In the genomic region with DNA sequence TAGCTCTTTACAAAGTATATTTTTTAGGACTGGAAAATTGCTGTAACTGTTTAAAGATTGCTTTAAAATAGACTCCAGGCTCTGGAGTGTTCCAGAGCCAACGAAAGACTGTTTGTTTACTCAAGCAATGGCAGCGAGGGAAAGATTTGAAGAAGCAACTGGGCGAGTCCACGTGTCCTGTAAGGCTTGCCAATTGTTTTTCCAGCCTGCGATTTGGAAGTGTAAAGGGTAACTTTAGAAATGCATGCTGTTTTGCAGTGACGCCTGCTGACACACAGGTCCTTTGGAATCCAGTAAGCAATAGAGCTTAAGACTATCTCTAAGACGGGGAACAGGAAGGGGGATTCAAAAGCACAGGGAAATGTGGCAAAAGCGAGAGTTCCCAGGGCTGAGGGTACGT, we compare ENCODE assay signal across 1 cellular context.
TF ChIP-seq lines count a peak whose summit lies in the region.

No MANE protein-coding gene starts in this region.

TF ChIP-seq in GM23338, 12 proteins besides CTCF, POLR2A, EP300 and RAD21 (continued from another document):
- TF ChIP-seq, protein P1, sequence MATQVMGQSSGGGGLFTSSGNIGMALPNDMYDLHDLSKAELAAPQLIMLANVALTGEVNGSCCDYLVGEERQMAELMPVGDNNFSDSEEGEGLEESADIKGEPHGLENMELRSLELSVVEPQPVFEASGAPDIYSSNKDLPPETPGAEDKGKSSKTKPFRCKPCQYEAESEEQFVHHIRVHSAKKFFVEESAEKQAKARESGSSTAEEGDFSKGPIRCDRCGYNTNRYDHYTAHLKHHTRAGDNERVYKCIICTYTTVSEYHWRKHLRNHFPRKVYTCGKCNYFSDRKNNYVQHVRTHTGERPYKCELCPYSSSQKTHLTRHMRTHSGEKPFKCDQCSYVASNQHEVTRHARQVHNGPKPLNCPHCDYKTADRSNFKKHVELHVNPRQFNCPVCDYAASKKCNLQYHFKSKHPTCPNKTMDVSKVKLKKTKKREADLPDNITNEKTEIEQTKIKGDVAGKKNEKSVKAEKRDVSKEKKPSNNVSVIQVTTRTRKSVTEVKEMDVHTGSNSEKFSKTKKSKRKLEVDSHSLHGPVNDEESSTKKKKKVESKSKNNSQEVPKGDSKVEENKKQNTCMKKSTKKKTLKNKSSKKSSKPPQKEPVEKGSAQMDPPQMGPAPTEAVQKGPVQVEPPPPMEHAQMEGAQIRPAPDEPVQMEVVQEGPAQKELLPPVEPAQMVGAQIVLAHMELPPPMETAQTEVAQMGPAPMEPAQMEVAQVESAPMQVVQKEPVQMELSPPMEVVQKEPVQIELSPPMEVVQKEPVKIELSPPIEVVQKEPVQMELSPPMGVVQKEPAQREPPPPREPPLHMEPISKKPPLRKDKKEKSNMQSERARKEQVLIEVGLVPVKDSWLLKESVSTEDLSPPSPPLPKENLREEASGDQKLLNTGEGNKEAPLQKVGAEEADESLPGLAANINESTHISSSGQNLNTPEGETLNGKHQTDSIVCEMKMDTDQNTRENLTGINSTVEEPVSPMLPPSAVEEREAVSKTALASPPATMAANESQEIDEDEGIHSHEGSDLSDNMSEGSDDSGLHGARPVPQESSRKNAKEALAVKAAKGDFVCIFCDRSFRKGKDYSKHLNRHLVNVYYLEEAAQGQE (IDR thresholded peaks at IDR 0.05; ENCODE audit: unreplicated experiment), result no peak
- TF ChIP-seq, protein P2, sequence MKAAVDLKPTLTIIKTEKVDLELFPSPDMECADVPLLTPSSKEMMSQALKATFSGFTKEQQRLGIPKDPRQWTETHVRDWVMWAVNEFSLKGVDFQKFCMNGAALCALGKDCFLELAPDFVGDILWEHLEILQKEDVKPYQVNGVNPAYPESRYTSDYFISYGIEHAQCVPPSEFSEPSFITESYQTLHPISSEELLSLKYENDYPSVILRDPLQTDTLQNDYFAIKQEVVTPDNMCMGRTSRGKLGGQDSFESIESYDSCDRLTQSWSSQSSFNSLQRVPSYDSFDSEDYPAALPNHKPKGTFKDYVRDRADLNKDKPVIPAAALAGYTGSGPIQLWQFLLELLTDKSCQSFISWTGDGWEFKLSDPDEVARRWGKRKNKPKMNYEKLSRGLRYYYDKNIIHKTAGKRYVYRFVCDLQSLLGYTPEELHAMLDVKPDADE (IDR thresholded peaks at IDR 0.05), result no peak
- no peak for TF ChIP-seq NANOG (IDR thresholded peaks at IDR 0.05; ENCODE audit: borderline replicate concordance)
- TF ChIP-seq, protein P3, sequence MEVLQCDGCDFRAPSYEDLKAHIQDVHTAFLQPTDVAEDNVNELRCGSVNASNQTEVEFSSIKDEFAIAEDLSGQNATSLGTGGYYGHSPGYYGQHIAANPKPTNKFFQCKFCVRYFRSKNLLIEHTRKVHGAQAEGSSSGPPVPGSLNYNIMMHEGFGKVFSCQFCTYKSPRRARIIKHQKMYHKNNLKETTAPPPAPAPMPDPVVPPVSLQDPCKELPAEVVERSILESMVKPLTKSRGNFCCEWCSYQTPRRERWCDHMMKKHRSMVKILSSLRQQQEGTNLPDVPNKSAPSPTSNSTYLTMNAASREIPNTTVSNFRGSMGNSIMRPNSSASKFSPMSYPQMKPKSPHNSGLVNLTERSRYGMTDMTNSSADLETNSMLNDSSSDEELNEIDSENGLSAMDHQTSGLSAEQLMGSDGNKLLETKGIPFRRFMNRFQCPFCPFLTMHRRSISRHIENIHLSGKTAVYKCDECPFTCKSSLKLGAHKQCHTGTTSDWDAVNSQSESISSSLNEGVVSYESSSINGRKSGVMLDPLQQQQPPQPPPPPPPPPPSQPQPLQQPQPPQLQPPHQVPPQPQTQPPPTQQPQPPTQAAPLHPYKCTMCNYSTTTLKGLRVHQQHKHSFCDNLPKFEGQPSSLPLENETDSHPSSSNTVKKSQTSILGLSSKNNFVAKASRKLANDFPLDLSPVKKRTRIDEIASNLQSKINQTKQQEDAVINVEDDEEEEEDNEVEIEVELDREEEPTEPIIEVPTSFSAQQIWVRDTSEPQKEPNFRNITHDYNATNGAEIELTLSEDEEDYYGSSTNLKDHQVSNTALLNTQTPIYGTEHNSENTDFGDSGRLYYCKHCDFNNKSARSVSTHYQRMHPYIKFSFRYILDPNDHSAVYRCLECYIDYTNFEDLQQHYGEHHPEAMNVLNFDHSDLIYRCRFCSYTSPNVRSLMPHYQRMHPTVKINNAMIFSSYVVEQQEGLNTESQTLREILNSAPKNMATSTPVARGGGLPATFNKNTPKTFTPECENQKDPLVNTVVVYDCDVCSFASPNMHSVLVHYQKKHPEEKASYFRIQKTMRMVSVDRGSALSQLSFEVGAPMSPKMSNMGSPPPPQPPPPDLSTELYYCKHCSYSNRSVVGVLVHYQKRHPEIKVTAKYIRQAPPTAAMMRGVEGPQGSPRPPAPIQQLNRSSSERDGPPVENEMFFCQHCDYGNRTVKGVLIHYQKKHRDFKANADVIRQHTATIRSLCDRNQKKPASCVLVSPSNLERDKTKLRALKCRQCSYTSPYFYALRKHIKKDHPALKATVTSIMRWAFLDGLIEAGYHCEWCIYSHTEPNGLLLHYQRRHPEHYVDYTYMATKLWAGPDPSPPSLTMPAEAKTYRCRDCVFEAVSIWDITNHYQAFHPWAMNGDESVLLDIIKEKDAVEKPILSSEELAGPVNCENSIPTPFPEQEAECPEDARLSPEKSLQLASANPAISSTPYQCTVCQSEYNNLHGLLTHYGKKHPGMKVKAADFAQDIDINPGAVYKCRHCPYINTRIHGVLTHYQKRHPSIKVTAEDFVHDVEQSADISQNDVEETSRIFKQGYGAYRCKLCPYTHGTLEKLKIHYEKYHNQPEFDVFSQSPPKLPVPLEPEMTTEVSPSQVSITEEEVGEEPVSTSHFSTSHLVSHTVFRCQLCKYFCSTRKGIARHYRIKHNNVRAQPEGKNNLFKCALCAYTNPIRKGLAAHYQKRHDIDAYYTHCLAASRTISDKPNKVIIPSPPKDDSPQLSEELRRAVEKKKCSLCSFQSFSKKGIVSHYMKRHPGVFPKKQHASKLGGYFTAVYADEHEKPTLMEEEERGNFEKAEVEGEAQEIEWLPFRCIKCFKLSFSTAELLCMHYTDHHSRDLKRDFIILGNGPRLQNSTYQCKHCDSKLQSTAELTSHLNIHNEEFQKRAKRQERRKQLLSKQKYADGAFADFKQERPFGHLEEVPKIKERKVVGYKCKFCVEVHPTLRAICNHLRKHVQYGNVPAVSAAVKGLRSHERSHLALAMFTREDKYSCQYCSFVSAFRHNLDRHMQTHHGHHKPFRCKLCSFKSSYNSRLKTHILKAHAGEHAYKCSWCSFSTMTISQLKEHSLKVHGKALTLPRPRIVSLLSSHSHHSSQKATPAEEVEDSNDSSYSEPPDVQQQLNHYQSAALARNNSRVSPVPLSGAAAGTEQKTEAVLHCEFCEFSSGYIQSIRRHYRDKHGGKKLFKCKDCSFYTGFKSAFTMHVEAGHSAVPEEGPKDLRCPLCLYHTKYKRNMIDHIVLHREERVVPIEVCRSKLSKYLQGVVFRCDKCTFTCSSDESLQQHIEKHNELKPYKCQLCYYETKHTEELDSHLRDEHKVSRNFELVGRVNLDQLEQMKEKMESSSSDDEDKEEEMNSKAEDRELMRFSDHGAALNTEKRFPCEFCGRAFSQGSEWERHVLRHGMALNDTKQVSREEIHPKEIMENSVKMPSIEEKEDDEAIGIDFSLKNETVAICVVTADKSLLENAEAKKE (CRISPR knock-in tag; IDR thresholded peaks at IDR 0.05), result no peak
TF ChIP-seq in GM23338: peak in this region for 0.
